In genomic region chr12:56593909-56594621, GRCh38 we compare ENCODE assay signal across 8 cellular contexts. TPM values are rescaled to one million over a fixed set of nuclear protein-coding genes. Genes with fewer than 3 reads are reported as not detected.
A peak's percentile ranks its signal among the peaks of the same experiment; 100 is the strongest.
DNase-seq lines count a peak whose midpoint lies in the region; TF ChIP-seq lines count a peak whose summit lies in the region.

No MANE protein-coding gene starts in this region.

- H3K4me2 ChIP-seq in DOHH2 (ENCODE audit: low read length) = no peak overlapping the region

- H3K9me3 ChIP-seq in DOHH2 (ENCODE audit: control insufficient read depth, insufficient read depth, low read length) (no peaks in the 10 kb centered on the region), HUES64 (ENCODE audit: insufficient read depth, low read depth, low read length) (no peaks in the 10 kb centered on the region), Peyer's patch (no peaks in the 10 kb centered on the region), neutrophil (no peaks in the 10 kb centered on the region)

- no peaks in the 10 kb centered on the region for H3K27me3 ChIP-seq in DOHH2 (ENCODE audit: control insufficient read depth, low read length)
- H3K27me3 ChIP-seq in HUES64 (ENCODE audit: insufficient read depth, low read length) = no peaks in the 10 kb centered on the region
- H3K27me3 ChIP-seq in Peyer's patch = no peaks in the 10 kb centered on the region
- H3K27me3 ChIP-seq in neutrophil = no peaks in the 10 kb centered on the region

- DNase-seq in Peyer's patch = peak in 2 of 3 donors; percentile 39 to 71
- peak; percentile 28 for DNase-seq in activated T-helper 1 cell treated with anti-CD3 and anti-CD28 coated beads, Interleukin-12 subunit alpha, Interleukin-12 subunit beta, Interleukin-2, Interleukin-4 antibody, amounts not matched to agents 30 ng/mL and 10 ng/mL and 1 ng/mL, durations not matched to agents 14 hours and 24 hours and 36 hours (ENCODE audit: low spot score)
- peak; percentile 87 for DNase-seq in fibroblast of pulmonary artery (ENCODE audit: low read depth)
- DNase-seq in superior temporal gyrus (ENCODE audit: extremely low spot score) = peak; percentile 72
- DNase-seq in NCI-H1048 (lab: John Stamatoyannopoulos, UW) = no peak

- peaks cover 2% of the 10 kb centered on the region for H3F3A ChIP-seq in DOHH2 (ENCODE audit: control insufficient read depth, insufficient read depth)

- no peaks in the 10 kb centered on the region for H3K4me1 ChIP-seq in DOHH2 (ENCODE audit: control insufficient read depth, low read length)
- peaks cover 16% of the 10 kb centered on the region for H3K4me1 ChIP-seq in HUES64 (ENCODE audit: insufficient read depth, low read length)
- H3K4me1 ChIP-seq in Peyer's patch = no peaks in the 10 kb centered on the region
- H3K4me1 ChIP-seq in neutrophil (ENCODE audit: control insufficient read depth in 1 of 2, insufficient read depth in 1 of 2, low read depth in 1 of 2, low read length in 1 of 2) = no peaks in the 10 kb centered on the region

- TF ChIP-seq CTCF in DOHH2 (IDR thresholded peaks at IDR 0.05; ENCODE audit: low read depth, low read length, poor library complexity, severe bottlenecking) = peak; percentile 90
- TF ChIP-seq CTCF in Peyer's patch (IDR thresholded peaks at IDR 0.05) = peak; percentile 54 to 79 (median 66)
- TF ChIP-seq CTCF in fibroblast of pulmonary artery (IDR thresholded peaks at IDR 0.05; ENCODE audit: low read length, missing control alignments) = peak; percentile 99
- TF ChIP-seq CTCF in neutrophil (IDR thresholded peaks at IDR 0.05) = peak; percentile 53

- no peaks in the 10 kb centered on the region for H3K9me3 Mint-ChIP-seq in activated T-helper 1 cell treated with anti-CD3 and anti-CD28 coated beads, Interleukin-12 subunit alpha, Interleukin-12 subunit beta, Interleukin-2, Interleukin-4 antibody, amounts not matched to agents 30 ng/mL and 10 ng/mL and 1 ng/mL, durations not matched to agents 14 hours and 24 hours and 36 hours

- no peaks in the 10 kb centered on the region for H3K79me2 ChIP-seq in DOHH2 (ENCODE audit: control insufficient read depth, low read length)

- no peak overlapping the region for H3K27ac Mint-ChIP-seq in activated T-helper 1 cell treated with anti-CD3 and anti-CD28 coated beads, Interleukin-12 subunit alpha, Interleukin-12 subunit beta, Interleukin-2, Interleukin-4 antibody, amounts not matched to agents 30 ng/mL and 10 ng/mL and 1 ng/mL, durations not matched to agents 14 hours and 24 hours and 36 hours

- H3K4me3 ChIP-seq in DOHH2 (ENCODE audit: low read length) (no peak overlapping the region), HUES64 (ENCODE audit: low read length) (no peak overlapping the region), Peyer's patch (no peak overlapping the region), fibroblast of pulmonary artery (replicated peaks; ENCODE audit: low read depth, low read length) (no peak overlapping the region), neutrophil (ENCODE audit: low read depth in 1 of 2, low read length in 1 of 2) (no peak overlapping the region)

- no peak overlapping the region for H3K9ac ChIP-seq in HUES64 (ENCODE audit: low read depth, low read length)

- 48% methylated on average over 8 of the region's 8 CpGs for WGBS in HUES64

- TF ChIP-seq POLR2A in Peyer's patch (IDR thresholded peaks at IDR 0.05) = no peak

- H4K20me1 ChIP-seq in DOHH2 (ENCODE audit: control insufficient read depth, insufficient read depth, low read depth, low read length) = no peaks in the 10 kb centered on the region

- H3K27me3 Mint-ChIP-seq in activated T-helper 1 cell treated with anti-CD3 and anti-CD28 coated beads, Interleukin-12 subunit alpha, Interleukin-12 subunit beta, Interleukin-2, Interleukin-4 antibody, amounts not matched to agents 30 ng/mL and 10 ng/mL and 1 ng/mL, durations not matched to agents 14 hours and 24 hours and 36 hours (ENCODE audit: insufficient read depth) = no peaks in the 10 kb centered on the region

- H3K36me3 Mint-ChIP-seq in activated T-helper 1 cell treated with anti-CD3 and anti-CD28 coated beads, Interleukin-12 subunit alpha, Interleukin-12 subunit beta, Interleukin-2, Interleukin-4 antibody, amounts not matched to agents 30 ng/mL and 10 ng/mL and 1 ng/mL, durations not matched to agents 14 hours and 24 hours and 36 hours (ENCODE audit: low read depth) = peaks cover 13% of the 10 kb centered on the region

- intact Hi-C loops in activated T-helper 1 cell treated with anti-CD3 and anti-CD28 coated beads, Interleukin-12 subunit alpha, Interleukin-12 subunit beta, Interleukin-2, Interleukin-4 antibody, amounts not matched to agents 30 ng/mL and 10 ng/mL and 1 ng/mL, durations not matched to agents 14 hours and 24 hours and 36 hours (cut with micrococcal nuclease) = loop anchor here (1.0 kb wide), 2 partner anchors 21 to 81 kb away; no protein-coding TSS in a partner anchor

- H3K36me3 ChIP-seq in DOHH2 (ENCODE audit: control insufficient read depth, low read length) (peaks cover 23% of the 10 kb centered on the region), HUES64 (ENCODE audit: insufficient read depth, low read length) (peaks cover 31% of the 10 kb centered on the region), Peyer's patch (peaks cover 0 to 41% (median 0%) of the 10 kb centered on the region in 3 donors), neutrophil (peaks cover 49% of the 10 kb centered on the region)

- H3K4me1 Mint-ChIP-seq in activated T-helper 1 cell treated with anti-CD3 and anti-CD28 coated beads, Interleukin-12 subunit alpha, Interleukin-12 subunit beta, Interleukin-2, Interleukin-4 antibody, amounts not matched to agents 30 ng/mL and 10 ng/mL and 1 ng/mL, durations not matched to agents 14 hours and 24 hours and 36 hours (ENCODE audit: low read depth) = no peaks in the 10 kb centered on the region

- no peaks in the 10 kb centered on the region for H3K9me2 ChIP-seq in DOHH2 (replicated peaks; ENCODE audit: control insufficient read depth, low read length)

- H3K27ac ChIP-seq in DOHH2 (ENCODE audit: low read depth, low read length) (no peak overlapping the region), HUES64 (ENCODE audit: low read depth, low read length) (peak overlapping the region; percentile 38), Peyer's patch (peak overlapping the region in 2 of 4 donors; percentile 6 to 9), neutrophil (no peak overlapping the region)

- no peak overlapping the region for H3K4me3 Mint-ChIP-seq in activated T-helper 1 cell treated with anti-CD3 and anti-CD28 coated beads, Interleukin-12 subunit alpha, Interleukin-12 subunit beta, Interleukin-2, Interleukin-4 antibody, amounts not matched to agents 30 ng/mL and 10 ng/mL and 1 ng/mL, durations not matched to agents 14 hours and 24 hours and 36 hours

RNA-seq across cellular contexts. Expression of gene BAZ2A, which starts 36.1 kb away (rescaled TPM):
- polyA plus RNA-seq in HUES64 (2013, experiment 1 of 2) = 53.3 TPM
- 58.5 TPM for polyA plus RNA-seq in HUES64 (2013, experiment 2 of 2)
- total RNA-seq in Peyer's patch = 100 to 1,000 TPM in 3 of 4 donors, 10 to 100 TPM in 1; 98.2 to 259 (median 141) TPM
- total RNA-seq in activated T-helper 1 cell treated with anti-CD3 and anti-CD28 coated beads, Interleukin-12 subunit alpha, Interleukin-12 subunit beta, Interleukin-2, Interleukin-4 antibody, amounts not matched to agents 30 ng/mL and 10 ng/mL and 1 ng/mL, durations not matched to agents 14 hours and 24 hours and 36 hours = 119 and 126 TPM in 2 replicates

RNA-seq across cellular contexts. Expression of gene ATP5F1B, which starts 51.7 kb away (rescaled TPM):
- 774 TPM for polyA plus RNA-seq in HUES64 (2013, experiment 1 of 2)
- polyA plus RNA-seq in HUES64 (2013, experiment 2 of 2) = 792 TPM
- 100 to 1,000 TPM; 333 to 768 (median 688) TPM for total RNA-seq in Peyer's patch
- 714 and 716 TPM in 2 replicates for total RNA-seq in activated T-helper 1 cell treated with anti-CD3 and anti-CD28 coated beads, Interleukin-12 subunit alpha, Interleukin-12 subunit beta, Interleukin-2, Interleukin-4 antibody, amounts not matched to agents 30 ng/mL and 10 ng/mL and 1 ng/mL, durations not matched to agents 14 hours and 24 hours and 36 hours
